Comparison of ENCODE assay signal across 13 cellular contexts in genomic region chr4:2096073-2096609, GRCh38.
"Had no signal": no experiment of that assay in that cellular context is flagged by ENCODE, and none has a peak within 500 bp of the region (broad histone marks: within the 10 kb centered on the region; RNA-seq: fewer than 3 reads in every experiment).

No MANE protein-coding gene starts in this region.

- ATAC-seq: activated CD4-positive, CD25-positive, alpha-beta regulatory T cell treated with anti-CD3 and anti-CD28 coated beads, Interleukin-2, amount 50 U/mL, for 24 hours; body of pancreas; effector memory CD8-positive, alpha-beta T cell; SK-N-SH treated with all-trans-retinoic acid at 6 μM for 48 hours; stimulated activated memory B cell treated with anti-CD40 and anti-IgM and Interleukin-4, amounts not matched to agents 10 μg/mL and 1 μg/mL and 100 μg/mL, for 72 hours had no signal

- H3K4me3 ChIP-seq: body of pancreas, tibial nerve had no signal

- H2AFZ ChIP-seq: parathyroid adenoma had no signal

- H3K9ac ChIP-seq: parathyroid adenoma had no signal

- DNase-seq: activated CD4-positive, alpha-beta T cell treated with anti-CD3 and anti-CD28 coated beads, Interleukin-2, amount 50 U/mL, for 4 hours; activated naive CD4-positive, alpha-beta T cell treated with anti-CD3 and anti-CD28 coated beads, Interleukin-2, amount 50 U/mL, for 16 hours; activated T-cell treated with anti-CD3 and anti-CD28 coated beads, Interleukin-2, amount 50 U/mL, for 1 hour; body of pancreas; effector memory CD8-positive, alpha-beta T cell; erythroblast; small intestine; T-helper 2 cell had no signal

- H3K4me1 ChIP-seq: body of pancreas, parathyroid adenoma had no signal

- FAIRE-seq: small intestine had no signal

- H3K27ac ChIP-seq: body of pancreas, parathyroid adenoma, tibial nerve had no signal

- H3K9me3 ChIP-seq: body of pancreas had no signal

- H3K79me2 ChIP-seq: parathyroid adenoma had no signal

- H3K27me3 ChIP-seq: body of pancreas, tibial nerve had no signal
